1 cellular context compared by ENCODE assay signal in the genomic region with DNA sequence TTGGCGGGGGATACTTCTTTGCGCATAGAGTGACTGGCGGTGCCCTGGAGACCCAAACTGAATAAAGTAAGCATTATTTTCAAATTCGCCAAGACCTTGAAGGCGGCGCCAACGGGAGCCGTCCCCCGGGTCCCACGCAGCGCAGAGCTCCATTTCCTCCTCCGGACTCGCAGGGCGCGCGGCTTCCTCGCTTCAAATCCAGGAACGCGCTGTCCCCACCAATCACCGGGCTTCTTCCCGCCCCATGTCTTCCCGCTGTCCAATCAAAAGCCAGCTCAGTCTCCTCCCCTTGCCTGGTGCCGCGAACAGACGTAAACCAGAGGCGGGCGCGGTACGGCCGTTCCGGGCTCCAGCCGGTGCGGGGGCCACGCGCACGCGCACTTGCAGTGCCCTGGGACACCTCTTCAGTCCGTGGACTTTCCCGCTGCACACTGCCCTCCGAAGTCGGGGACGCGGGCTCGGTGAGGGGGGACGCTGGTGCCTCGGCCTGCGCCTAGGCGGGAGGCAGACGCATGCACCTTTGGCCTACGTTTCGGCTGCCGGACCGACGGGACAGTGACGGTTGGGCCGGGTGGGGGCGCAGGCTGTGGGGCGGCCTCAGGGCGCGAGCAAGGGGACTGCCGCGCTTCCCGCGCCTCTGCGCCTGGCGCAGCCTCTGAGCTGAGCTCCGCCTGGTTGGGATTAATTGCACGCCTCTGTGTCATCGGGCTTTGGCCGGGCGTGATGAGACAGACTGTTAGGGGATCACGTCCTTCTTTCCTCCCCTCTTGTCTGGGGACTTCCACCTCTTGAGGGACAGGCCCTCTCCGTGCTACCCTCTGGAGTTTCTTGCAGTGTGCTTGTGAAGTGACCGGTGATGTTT.
A peak's percentile ranks its signal among the peaks of the same experiment; 100 is the strongest.
TF ChIP-seq lines count a peak whose summit lies in the region.

A gene with protein sequence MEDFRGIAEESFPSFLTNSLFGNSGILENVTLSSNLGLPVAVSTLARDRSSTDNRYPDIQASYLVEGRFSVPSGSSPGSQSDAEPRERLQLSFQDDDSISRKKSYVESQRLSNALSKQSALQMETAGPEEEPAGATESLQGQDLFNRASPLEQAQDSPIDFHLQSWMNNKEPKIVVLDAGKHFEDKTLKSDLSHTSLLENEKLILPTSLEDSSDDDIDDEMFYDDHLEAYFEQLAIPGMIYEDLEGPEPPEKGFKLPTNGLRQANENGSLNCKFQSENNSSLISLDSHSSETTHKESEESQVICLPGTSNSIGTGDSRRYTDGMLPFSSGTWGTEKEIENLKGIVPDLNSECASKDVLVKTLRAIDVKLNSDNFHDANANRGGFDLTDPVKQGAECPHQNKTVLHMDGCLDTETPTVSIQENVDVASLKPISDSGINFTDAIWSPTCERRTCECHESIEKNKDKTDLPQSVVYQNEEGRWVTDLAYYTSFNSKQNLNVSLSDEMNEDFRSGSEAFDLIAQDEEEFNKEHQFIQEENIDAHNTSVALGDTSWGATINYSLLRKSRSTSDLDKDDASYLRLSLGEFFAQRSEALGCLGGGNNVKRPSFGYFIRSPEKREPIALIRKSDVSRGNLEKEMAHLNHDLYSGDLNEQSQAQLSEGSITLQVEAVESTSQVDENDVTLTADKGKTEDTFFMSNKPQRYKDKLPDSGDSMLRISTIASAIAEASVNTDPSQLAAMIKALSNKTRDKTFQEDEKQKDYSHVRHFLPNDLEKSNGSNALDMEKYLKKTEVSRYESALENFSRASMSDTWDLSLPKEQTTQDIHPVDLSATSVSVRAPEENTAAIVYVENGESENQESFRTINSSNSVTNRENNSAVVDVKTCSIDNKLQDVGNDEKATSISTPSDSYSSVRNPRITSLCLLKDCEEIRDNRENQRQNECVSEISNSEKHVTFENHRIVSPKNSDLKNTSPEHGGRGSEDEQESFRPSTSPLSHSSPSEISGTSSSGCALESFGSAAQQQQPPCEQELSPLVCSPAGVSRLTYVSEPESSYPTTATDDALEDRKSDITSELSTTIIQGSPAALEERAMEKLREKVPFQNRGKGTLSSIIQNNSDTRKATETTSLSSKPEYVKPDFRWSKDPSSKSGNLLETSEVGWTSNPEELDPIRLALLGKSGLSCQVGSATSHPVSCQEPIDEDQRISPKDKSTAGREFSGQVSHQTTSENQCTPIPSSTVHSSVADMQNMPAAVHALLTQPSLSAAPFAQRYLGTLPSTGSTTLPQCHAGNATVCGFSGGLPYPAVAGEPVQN (N-terminal part only) (plus strand): TSS at position 386 of the 862 bp plus-strand sequence. CDS start 8,063 bp downstream, outside the sequence.

TF ChIP-seq in HepG2, 621 proteins besides CTCF, POLR2A, EP300 and RAD21 (continued from another document and continues in another):
- TF ChIP-seq, protein P1, sequence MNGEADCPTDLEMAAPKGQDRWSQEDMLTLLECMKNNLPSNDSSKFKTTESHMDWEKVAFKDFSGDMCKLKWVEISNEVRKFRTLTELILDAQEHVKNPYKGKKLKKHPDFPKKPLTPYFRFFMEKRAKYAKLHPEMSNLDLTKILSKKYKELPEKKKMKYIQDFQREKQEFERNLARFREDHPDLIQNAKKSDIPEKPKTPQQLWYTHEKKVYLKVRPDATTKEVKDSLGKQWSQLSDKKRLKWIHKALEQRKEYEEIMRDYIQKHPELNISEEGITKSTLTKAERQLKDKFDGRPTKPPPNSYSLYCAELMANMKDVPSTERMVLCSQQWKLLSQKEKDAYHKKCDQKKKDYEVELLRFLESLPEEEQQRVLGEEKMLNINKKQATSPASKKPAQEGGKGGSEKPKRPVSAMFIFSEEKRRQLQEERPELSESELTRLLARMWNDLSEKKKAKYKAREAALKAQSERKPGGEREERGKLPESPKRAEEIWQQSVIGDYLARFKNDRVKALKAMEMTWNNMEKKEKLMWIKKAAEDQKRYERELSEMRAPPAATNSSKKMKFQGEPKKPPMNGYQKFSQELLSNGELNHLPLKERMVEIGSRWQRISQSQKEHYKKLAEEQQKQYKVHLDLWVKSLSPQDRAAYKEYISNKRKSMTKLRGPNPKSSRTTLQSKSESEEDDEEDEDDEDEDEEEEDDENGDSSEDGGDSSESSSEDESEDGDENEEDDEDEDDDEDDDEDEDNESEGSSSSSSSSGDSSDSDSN (CRISPR knock-in tag; IDR thresholded peaks at IDR 0.05), result peak; percentile 98
- no peak for TF ChIP-seq JDP2 (CRISPR knock-in tag; IDR thresholded peaks at IDR 0.05; ENCODE audit: borderline replicate concordance)
- no peak for TF ChIP-seq ZNF354B (CRISPR knock-in tag; IDR thresholded peaks at IDR 0.05)
- 0 out of 2 replicates have a peak, but pooled peaks have one; percentile 76 for TF ChIP-seq PAWR (CRISPR knock-in tag; IDR thresholded peaks at IDR 0.05; ENCODE audit: borderline replicate concordance)
- no peak for TF ChIP-seq PLRG1 (conservative IDR thresholded peaks at IDR 0.05)
- no peak for TF ChIP-seq CBX2 (IDR thresholded peaks at IDR 0.05; ENCODE audit: low read depth, low read length)
- 0 out of 2 replicates have a peak, but pooled peaks have one; percentile 73 for TF ChIP-seq CBX2 (CRISPR knock-in tag; IDR thresholded peaks at IDR 0.05; ENCODE audit: low read depth)
- TF ChIP-seq THAP11 (CRISPR knock-in tag; IDR thresholded peaks at IDR 0.05), result peak; percentile 84
- no peak for TF ChIP-seq ZNF850 (CRISPR knock-in tag; conservative IDR thresholded peaks at IDR 0.05)
- TF ChIP-seq KDM5B (CRISPR knock-in tag; IDR thresholded peaks at IDR 0.05; ENCODE audit: borderline replicate concordance), result peak; percentile 98
- TF ChIP-seq, protein P2, sequence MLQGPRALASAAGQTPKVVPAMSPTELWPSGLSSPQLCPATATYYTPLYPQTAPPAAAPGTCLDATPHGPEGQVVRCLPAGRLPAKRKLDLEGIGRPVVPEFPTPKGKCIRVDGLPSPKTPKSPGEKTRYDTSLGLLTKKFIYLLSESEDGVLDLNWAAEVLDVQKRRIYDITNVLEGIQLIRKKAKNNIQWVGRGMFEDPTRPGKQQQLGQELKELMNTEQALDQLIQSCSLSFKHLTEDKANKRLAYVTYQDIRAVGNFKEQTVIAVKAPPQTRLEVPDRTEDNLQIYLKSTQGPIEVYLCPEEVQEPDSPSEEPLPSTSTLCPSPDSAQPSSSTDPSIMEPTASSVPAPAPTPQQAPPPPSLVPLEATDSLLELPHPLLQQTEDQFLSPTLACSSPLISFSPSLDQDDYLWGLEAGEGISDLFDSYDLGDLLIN (CRISPR knock-in tag; IDR thresholded peaks at IDR 0.05; ENCODE audit: borderline replicate concordance), result peak; percentile 91; the same call in 1 of the 2 replicates
- no peak for TF ChIP-seq ZNF17 (CRISPR knock-in tag; IDR thresholded peaks at IDR 0.05)
- peak; percentile 88 for TF ChIP-seq ZNF160 (CRISPR knock-in tag; IDR thresholded peaks at IDR 0.05)
- no peak for TF ChIP-seq NR3C1 (CRISPR knock-in tag; IDR thresholded peaks at IDR 0.05)
- TF ChIP-seq, protein P3, sequence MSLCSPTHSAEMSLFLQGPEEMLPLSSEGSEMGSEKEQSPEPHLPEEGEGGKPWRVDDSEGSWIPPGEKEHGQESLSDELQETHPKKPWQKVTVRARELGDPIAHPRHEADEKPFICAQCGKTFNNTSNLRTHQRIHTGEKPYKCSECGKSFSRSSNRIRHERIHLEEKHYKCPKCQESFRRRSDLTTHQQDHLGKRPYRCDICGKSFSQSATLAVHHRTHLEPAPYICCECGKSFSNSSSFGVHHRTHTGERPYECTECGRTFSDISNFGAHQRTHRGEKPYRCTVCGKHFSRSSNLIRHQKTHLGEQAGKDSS (CRISPR knock-in tag; IDR thresholded peaks at IDR 0.05; ENCODE audit: borderline replicate concordance, low read depth), result peak; percentile 83
- peak; percentile 85 for TF ChIP-seq CBX5 (CRISPR knock-in tag; IDR thresholded peaks at IDR 0.05; ENCODE audit: borderline replicate concordance)
- TF ChIP-seq ZNF598 (CRISPR knock-in tag; IDR thresholded peaks at IDR 0.05; ENCODE audit: borderline replicate concordance), result peak; percentile 70; the same call in 1 of the 2 replicates
- TF ChIP-seq ZBTB7B (CRISPR knock-in tag; IDR thresholded peaks at IDR 0.05), result peak; percentile 76; the same call in 1 of the 2 replicates
- peak; percentile 88; the same call in 1 of the 2 replicates for TF ChIP-seq SAFB2 (CRISPR knock-in tag; IDR thresholded peaks at IDR 0.05; ENCODE audit: borderline replicate concordance, low read depth)
- TF ChIP-seq, protein P4, sequence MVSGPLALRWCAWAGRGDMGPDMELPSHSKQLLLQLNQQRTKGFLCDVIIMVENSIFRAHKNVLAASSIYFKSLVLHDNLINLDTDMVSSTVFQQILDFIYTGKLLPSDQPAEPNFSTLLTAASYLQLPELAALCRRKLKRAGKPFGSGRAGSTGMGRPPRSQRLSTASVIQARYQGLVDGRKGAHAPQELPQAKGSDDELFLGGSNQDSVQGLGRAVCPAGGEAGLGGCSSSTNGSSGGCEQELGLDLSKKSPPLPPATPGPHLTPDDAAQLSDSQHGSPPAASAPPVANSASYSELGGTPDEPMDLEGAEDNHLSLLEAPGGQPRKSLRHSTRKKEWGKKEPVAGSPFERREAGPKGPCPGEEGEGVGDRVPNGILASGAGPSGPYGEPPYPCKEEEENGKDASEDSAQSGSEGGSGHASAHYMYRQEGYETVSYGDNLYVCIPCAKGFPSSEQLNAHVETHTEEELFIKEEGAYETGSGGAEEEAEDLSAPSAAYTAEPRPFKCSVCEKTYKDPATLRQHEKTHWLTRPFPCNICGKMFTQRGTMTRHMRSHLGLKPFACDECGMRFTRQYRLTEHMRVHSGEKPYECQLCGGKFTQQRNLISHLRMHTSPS (CRISPR knock-in tag; IDR thresholded peaks at IDR 0.05; ENCODE audit: low read depth), result 0 out of 2 replicates have a peak, but pooled peaks have one; percentile 23
- TF ChIP-seq, protein P5, sequence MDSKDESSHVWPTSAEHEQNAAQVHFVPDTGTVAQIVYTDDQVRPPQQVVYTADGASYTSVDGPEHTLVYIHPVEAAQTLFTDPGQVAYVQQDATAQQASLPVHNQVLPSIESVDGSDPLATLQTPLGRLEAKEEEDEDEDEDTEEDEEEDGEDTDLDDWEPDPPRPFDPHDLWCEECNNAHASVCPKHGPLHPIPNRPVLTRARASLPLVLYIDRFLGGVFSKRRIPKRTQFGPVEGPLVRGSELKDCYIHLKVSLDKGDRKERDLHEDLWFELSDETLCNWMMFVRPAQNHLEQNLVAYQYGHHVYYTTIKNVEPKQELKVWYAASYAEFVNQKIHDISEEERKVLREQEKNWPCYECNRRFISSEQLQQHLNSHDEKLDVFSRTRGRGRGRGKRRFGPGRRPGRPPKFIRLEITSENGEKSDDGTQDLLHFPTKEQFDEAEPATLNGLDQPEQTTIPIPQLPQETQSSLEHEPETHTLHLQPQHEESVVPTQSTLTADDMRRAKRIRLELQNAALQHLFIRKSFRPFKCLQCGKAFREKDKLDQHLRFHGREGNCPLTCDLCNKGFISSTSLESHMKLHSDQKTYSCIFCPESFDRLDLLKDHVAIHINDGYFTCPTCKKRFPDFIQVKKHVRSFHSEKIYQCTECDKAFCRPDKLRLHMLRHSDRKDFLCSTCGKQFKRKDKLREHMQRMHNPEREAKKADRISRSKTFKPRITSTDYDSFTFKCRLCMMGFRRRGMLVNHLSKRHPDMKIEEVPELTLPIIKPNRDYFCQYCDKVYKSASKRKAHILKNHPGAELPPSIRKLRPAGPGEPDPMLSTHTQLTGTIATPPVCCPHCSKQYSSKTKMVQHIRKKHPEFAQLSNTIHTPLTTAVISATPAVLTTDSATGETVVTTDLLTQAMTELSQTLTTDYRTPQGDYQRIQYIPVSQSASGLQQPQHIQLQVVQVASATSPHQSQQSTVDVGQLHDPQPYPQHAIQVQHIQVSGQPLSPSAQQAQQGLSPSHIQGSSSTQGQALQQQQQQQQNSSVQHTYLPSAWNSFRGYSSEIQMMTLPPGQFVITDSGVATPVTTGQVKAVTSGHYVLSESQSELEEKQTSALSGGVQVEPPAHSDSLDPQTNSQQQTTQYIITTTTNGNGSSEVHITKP (CRISPR knock-in tag; IDR thresholded peaks at IDR 0.05; ENCODE audit: low read depth), result 0 out of 2 replicates have a peak, but pooled peaks have one; percentile 22
- TF ChIP-seq, protein P6, sequence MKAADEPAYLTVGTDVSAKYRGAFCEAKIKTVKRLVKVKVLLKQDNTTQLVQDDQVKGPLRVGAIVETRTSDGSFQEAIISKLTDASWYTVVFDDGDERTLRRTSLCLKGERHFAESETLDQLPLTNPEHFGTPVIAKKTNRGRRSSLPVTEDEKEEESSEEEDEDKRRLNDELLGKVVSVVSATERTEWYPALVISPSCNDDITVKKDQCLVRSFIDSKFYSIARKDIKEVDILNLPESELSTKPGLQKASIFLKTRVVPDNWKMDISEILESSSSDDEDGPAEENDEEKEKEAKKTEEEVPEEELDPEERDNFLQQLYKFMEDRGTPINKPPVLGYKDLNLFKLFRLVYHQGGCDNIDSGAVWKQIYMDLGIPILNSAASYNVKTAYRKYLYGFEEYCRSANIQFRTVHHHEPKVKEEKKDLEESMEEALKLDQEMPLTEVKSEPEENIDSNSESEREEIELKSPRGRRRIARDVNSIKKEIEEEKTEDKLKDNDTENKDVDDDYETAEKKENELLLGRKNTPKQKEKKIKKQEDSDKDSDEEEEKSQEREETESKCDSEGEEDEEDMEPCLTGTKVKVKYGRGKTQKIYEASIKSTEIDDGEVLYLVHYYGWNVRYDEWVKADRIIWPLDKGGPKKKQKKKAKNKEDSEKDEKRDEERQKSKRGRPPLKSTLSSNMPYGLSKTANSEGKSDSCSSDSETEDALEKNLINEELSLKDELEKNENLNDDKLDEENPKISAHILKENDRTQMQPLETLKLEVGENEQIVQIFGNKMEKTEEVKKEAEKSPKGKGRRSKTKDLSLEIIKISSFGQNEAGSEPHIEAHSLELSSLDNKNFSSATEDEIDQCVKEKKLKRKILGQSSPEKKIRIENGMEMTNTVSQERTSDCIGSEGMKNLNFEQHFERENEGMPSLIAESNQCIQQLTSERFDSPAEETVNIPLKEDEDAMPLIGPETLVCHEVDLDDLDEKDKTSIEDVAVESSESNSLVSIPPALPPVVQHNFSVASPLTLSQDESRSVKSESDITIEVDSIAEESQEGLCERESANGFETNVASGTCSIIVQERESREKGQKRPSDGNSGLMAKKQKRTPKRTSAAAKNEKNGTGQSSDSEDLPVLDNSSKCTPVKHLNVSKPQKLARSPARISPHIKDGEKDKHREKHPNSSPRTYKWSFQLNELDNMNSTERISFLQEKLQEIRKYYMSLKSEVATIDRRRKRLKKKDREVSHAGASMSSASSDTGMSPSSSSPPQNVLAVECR (CRISPR knock-in tag; IDR thresholded peaks at IDR 0.05; ENCODE audit: borderline replicate concordance), result peak; percentile 99
- peak; percentile 99 for TF ChIP-seq ZFX (CRISPR knock-in tag; IDR thresholded peaks at IDR 0.05; ENCODE audit: low read depth)
- TF ChIP-seq GZF1 (CRISPR knock-in tag; IDR thresholded peaks at IDR 0.05), result peak; percentile 88; the same call in 1 of the 2 replicates
- TF ChIP-seq, protein P7, sequence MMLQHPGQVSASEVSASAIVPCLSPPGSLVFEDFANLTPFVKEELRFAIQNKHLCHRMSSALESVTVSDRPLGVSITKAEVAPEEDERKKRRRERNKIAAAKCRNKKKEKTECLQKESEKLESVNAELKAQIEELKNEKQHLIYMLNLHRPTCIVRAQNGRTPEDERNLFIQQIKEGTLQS (CRISPR knock-in tag; IDR thresholded peaks at IDR 0.05), result 0 out of 2 replicates have a peak, but pooled peaks have one; percentile 17
- TF ChIP-seq ZNF605 (CRISPR knock-in tag; IDR thresholded peaks at IDR 0.05), result peak; percentile 93
- 0 out of 2 replicates have a peak, but pooled peaks have one; percentile 36 for TF ChIP-seq JUN (CRISPR knock-in tag; IDR thresholded peaks at IDR 0.05)
- TF ChIP-seq, protein P8, sequence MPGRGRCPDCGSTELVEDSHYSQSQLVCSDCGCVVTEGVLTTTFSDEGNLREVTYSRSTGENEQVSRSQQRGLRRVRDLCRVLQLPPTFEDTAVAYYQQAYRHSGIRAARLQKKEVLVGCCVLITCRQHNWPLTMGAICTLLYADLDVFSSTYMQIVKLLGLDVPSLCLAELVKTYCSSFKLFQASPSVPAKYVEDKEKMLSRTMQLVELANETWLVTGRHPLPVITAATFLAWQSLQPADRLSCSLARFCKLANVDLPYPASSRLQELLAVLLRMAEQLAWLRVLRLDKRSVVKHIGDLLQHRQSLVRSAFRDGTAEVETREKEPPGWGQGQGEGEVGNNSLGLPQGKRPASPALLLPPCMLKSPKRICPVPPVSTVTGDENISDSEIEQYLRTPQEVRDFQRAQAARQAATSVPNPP (CRISPR knock-in tag; IDR thresholded peaks at IDR 0.05), result no peak
- TF ChIP-seq ZFYVE20 (CRISPR knock-in tag; IDR thresholded peaks at IDR 0.05; ENCODE audit: borderline replicate concordance, low read depth), result peak; percentile 22; the same call in 1 of the 2 replicates
